In genomic region chr3:100661294-100661693, GRCh38 we compare ENCODE assay signal across 14 cellular contexts. TPM values are rescaled to one million over a fixed set of nuclear protein-coding genes. Genes with fewer than 3 reads are reported as not detected.
"Had no signal": no experiment of that assay in that cellular context is flagged by ENCODE, and none has a peak within 500 bp of the region (broad histone marks: within the 10 kb centered on the region; RNA-seq: fewer than 3 reads in every experiment).

No MANE protein-coding gene starts in this region.

RNA-seq across cellular contexts. Expression of gene ADGRG7, which starts 51.9 kb away (rescaled TPM):
- total RNA-seq: naive thymus-derived CD4-positive, alpha-beta T cell; natural killer cell; neural crest cell; omental fat pad; osteocyte; posterior vena cava; pulmonary artery endothelial cell; right atrium auricular region; sciatic nerve; skeletal muscle tissue; upper lobe of right lung had no signal
- polyA plus RNA-seq: naive thymus-derived CD4-positive, alpha-beta T cell; pancreas; stomach; urinary bladder had no signal
